Comparison of ENCODE assay signal across 8 cellular contexts in genomic region chr4:89438102-89438831, GRCh38.
DNase-seq lines count a peak whose midpoint lies in the region; ATAC-seq and TF ChIP-seq lines count a peak whose summit lies in the region.

No MANE protein-coding gene starts in this region.

- no peaks in the 10 kb centered on the region for H3K9me3 Mint-ChIP-seq in activated T-cell treated with anti-CD3 and anti-CD28 coated beads, Interleukin-2, amount 50 U/mL, for 72 hours

- no peaks in the 10 kb centered on the region for H3K27me3 ChIP-seq in AG04450 (ENCODE audit: control insufficient read depth, insufficient read depth, low read length)
- H3K27me3 ChIP-seq in Peyer's patch = no peaks in the 10 kb centered on the region
- H3K27me3 ChIP-seq in tibial artery = no peaks in the 10 kb centered on the region

- POLR2A ChIA-PET in AG04450 (lab: Yijun Ruan, JAX) = no interaction called here

- H3K27me3 Mint-ChIP-seq in activated T-cell treated with anti-CD3 and anti-CD28 coated beads, Interleukin-2, amount 50 U/mL, for 72 hours (ENCODE audit: low read depth) = no peaks in the 10 kb centered on the region

- H3K4me1 ChIP-seq in Peyer's patch (no peaks in the 10 kb centered on the region), tibial artery (no peaks in the 10 kb centered on the region)

- no peaks in the 10 kb centered on the region for H3K9me3 ChIP-seq in AG04450 (ENCODE audit: control insufficient read depth, insufficient read depth, low read length)
- H3K9me3 ChIP-seq in Peyer's patch = no peaks in the 10 kb centered on the region
- no peaks in the 10 kb centered on the region for H3K9me3 ChIP-seq in tibial artery

- H3K36me3 ChIP-seq in Peyer's patch (no peaks in the 10 kb centered on the region), tibial artery (no peaks in the 10 kb centered on the region)

- TF ChIP-seq POLR2A in Peyer's patch (IDR thresholded peaks at IDR 0.05) = no peak

- no peaks in the 10 kb centered on the region for H3K36me3 Mint-ChIP-seq in activated T-cell treated with anti-CD3 and anti-CD28 coated beads, Interleukin-2, amount 50 U/mL, for 72 hours (ENCODE audit: insufficient read depth in 2 of 2)

- peak overlapping the region; percentile 41 to 57 for H3K4me3 Mint-ChIP-seq in activated T-cell treated with anti-CD3 and anti-CD28 coated beads, Interleukin-2, amount 50 U/mL, for 72 hours

- peak; percentile 53 for TF ChIP-seq CTCF in AG04450 (IDR thresholded peaks at IDR 0.05; ENCODE audit: low read depth, low read length)
- peak; percentile 18 to 61 (median 40) for TF ChIP-seq CTCF in Peyer's patch (IDR thresholded peaks at IDR 0.05)
- TF ChIP-seq CTCF in tibial artery (IDR thresholded peaks at IDR 0.05) = peak in 1 of 2 experiments; percentile 14

- H3K4me3 ChIP-seq in AG04450 (ENCODE audit: low read depth, low read length) (no peak overlapping the region), Peyer's patch (no peak overlapping the region), tibial artery (no peak overlapping the region)

- H3K4me1 Mint-ChIP-seq in activated T-cell treated with anti-CD3 and anti-CD28 coated beads, Interleukin-2, amount 50 U/mL, for 72 hours (ENCODE audit: low read depth) = peaks cover 23% of the 10 kb centered on the region

- intact Hi-C loops in left cardiac atrium (cut with DNase I) = loop anchor here in 1 of 2 donors (10.0 kb wide), 1 partner anchor 123 kb away; no protein-coding TSS in a partner anchor
- intact Hi-C loops in tibial artery (cut with DNase I; ENCODE audit: low total_unique reads) = loop anchor here (10.0 kb wide), 1 partner anchor 213 kb away; no protein-coding TSS in a partner anchor

- H3K27ac ChIP-seq in AG04450 (ENCODE audit: low read depth, low read length) (no peak overlapping the region), Peyer's patch (no peak overlapping the region), tibial artery (no peak overlapping the region)

- no peak for DNase-seq in AG04450 (ENCODE audit: low read depth, low spot score)
- DNase-seq in Peyer's patch = peak in 2 of 3 donors; percentile 18 to 66
- DNase-seq in activated T-cell treated with anti-CD3 and anti-CD28 coated beads, Interleukin-2, amount 50 U/mL, for 72 hours = peak; percentile 46 to 55
- DNase-seq in left cardiac atrium = peak; percentile 24
- DNase-seq in stimulated activated CD4-positive, alpha-beta T cell treated with anti-CD3 and anti-CD28 coated beads, Interleukin-1b, Interleukin-23, amount 100 ng/mL, for 48 hours = peak; percentile 48
- DNase-seq in tibial artery = no peak

- peak overlapping the region; percentile 26 for H3K27ac Mint-ChIP-seq in activated T-cell treated with anti-CD3 and anti-CD28 coated beads, Interleukin-2, amount 50 U/mL, for 72 hours

- CTCF ChIA-PET in AG04450 (lab: Charles Lee) = interaction anchor here (1.0 to 1.9 kb wide), 4 partner anchors 47 to 465 kb away, joined by 4 to 6 read pairs (median 4); no protein-coding TSS in a partner anchor

- ATAC-seq in GM18511 (IDR thresholded peaks at IDR 0.05; ENCODE audit: unreplicated experiment) (peak; percentile 84), HG03103 (IDR thresholded peaks at IDR 0.05; ENCODE audit: low read depth, unreplicated experiment) (peak; percentile 59), left cardiac atrium (peak in 1 of 2 donors; percentile 16)
- ATAC-seq in activated T-cell treated with anti-CD3 and anti-CD28 coated beads, Interleukin-2, amount 50 U/mL, for 72 hours (replicated peaks in 1 of 2) = peak; percentile 80 to 81

Comparison
In these comparisons a context has a peak if more than half of its experiments do, and no peak if none do; other contexts are left out.
1. DNase-seq: peak in Peyer's patch (2 of 3), activated T-cell treated with anti-CD3 and anti-CD28 coated beads, Interleukin-2, amount 50 U/mL, for 72 hours (2 of 2), left cardiac atrium (single experiment) and stimulated activated CD4-positive, alpha-beta T cell treated with anti-CD3 and anti-CD28 coated beads, Interleukin-1b, Interleukin-23, amount 100 ng/mL, for 48 hours (single experiment); none in AG04450 (single experiment) and tibial artery (0 of 2).